Comparison of ENCODE assay signal across 15 cellular contexts in the genomic region with DNA sequence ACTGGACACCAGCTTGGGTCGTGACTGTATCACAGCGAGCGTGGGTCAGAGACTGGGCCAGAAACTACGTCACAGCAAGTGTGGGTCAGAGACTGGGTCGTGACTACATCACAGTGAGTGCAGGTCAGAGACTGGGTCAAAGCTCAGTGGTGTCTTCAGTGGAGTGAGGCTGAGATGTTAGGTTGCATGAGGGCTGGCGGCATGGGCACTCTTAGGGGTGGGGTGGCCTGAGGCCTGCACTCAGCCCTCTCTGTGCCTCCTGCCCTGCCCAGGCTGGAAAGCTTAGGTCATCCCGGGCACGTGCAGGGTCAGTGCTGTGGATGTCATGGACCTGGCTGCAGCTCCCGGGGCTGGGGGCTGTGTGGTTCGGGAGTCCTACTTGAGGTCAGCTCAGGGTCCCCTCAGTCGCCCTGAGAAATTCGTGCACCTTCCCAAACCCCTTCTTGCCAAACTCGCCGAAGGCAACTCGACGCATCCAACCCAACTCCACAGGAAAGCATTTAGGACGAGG. TPM values are rescaled to one million over a fixed set of nuclear protein-coding genes. Genes with fewer than 3 reads are reported as not detected.
DNase-seq lines count a peak whose midpoint lies in the region; ATAC-seq, FAIRE-seq and TF ChIP-seq lines count a peak whose summit lies in the region.
"Had no signal": no experiment of that assay in that cellular context is flagged by ENCODE, and none has a peak within 500 bp of the region (broad histone marks: within the 10 kb centered on the region; RNA-seq: fewer than 3 reads in every experiment).

No MANE protein-coding gene starts in this region.

- no peaks in the 10 kb centered on the region for H3K23me2 ChIP-seq in H1 (ENCODE audit: low read depth, low read length)

- intact Hi-C loops in HepG2 (cut with micrococcal nuclease; ENCODE audit: unreplicated experiment) (no loop called here), right lobe of liver (cut with DNase I) (no loop called here)

- H2AK5ac ChIP-seq in H1 (ENCODE audit: low read depth, low read length): 0 out of 2 replicates have a peak overlapping the region, but pooled peaks have one; percentile 24

- no peak overlapping the region for H2BK20ac ChIP-seq in H1 (ENCODE audit: low read length)

- H4K20me1 ChIP-seq in HepG2 (ENCODE audit: insufficient read depth, low read length) (no peaks in the 10 kb centered on the region), H1 (replicated peaks in 1 of 2; ENCODE audit: control insufficient read depth in 1 of 2, insufficient read depth in 2 of 2, low read length in 2 of 2) (no peaks in the 10 kb centered on the region), neural progenitor cell (ENCODE audit: low read depth) (no peaks in the 10 kb centered on the region)
- H4K20me1 ChIP-seq: BLaER1 treated with 17β-estradiol and CSF1 and Interleukin-3, amounts not matched to agents 10 nM and 100 nM had no signal

- no peaks in the 10 kb centered on the region for H3F3A ChIP-seq in neural progenitor cell (ENCODE audit: low read depth)

- H3K14ac ChIP-seq in H1 (ENCODE audit: insufficient read length): no peak overlapping the region

- peaks cover 27% of the 10 kb centered on the region for H3K4me1 Mint-ChIP-seq in neural progenitor cell

- H3K36me3 Mint-ChIP-seq in neural progenitor cell: no peaks in the 10 kb centered on the region
- H3K36me3 Mint-ChIP-seq: CD4-positive, CD25-positive, alpha-beta regulatory T cell had no signal

- peak overlapping the region; percentile 65 for H4K91ac ChIP-seq in H1 (replicated peaks; ENCODE audit: insufficient read length, low read length)

- H3K4me3 Mint-ChIP-seq in neural progenitor cell: peak overlapping the region; percentile 31

- H3K4ac ChIP-seq in H1 (replicated peaks; ENCODE audit: insufficient read length, low read depth, low read length): no peak overlapping the region

- H3K4me2 ChIP-seq in HepG2 (ENCODE audit: low read depth, low read length) (peak overlapping the region; percentile 1; the same call in 1 of the 2 replicates), H1 (ENCODE audit: insufficient read depth in 1 of 2, low read depth in 2 of 2, low read length in 2 of 2) (no peak overlapping the region), neural progenitor cell (no peak overlapping the region)
- H3K4me2 ChIP-seq: BLaER1 treated with 17β-estradiol and CSF1 and Interleukin-3, amounts not matched to agents 10 nM and 100 nM had no signal

- no peak overlapping the region for H3K56ac ChIP-seq in H1 (replicated peaks; ENCODE audit: insufficient read length, low read depth, low read length)

- H4K8ac ChIP-seq in H1 (ENCODE audit: extremely low read depth, insufficient read depth, low read length): no peak overlapping the region

- H3K9me3 ChIP-seq in HepG2 (ENCODE audit: low read length): no peaks in the 10 kb centered on the region
- H3K9me3 ChIP-seq in right lobe of liver: no peaks in the 10 kb centered on the region
- peaks cover under 1% of the 10 kb centered on the region in 2 experiments; a peak in 2 of 4 replicates for H3K9me3 ChIP-seq in H1 (ENCODE audit: insufficient read depth in 2 of 2, low read depth in 1 of 2, low read length in 1 of 2)
- no peaks in the 10 kb centered on the region for H3K9me3 ChIP-seq in neural progenitor cell (ENCODE audit: low read depth)
- no peaks in the 10 kb centered on the region for H3K9me3 ChIP-seq in gastroesophageal sphincter
- H3K9me3 ChIP-seq: HAP-1 had no signal

- H3K27ac Mint-ChIP-seq in neural progenitor cell: peak overlapping the region; percentile 83
- H3K27ac Mint-ChIP-seq: CD4-positive, CD25-positive, alpha-beta regulatory T cell had no signal

- H3K23ac ChIP-seq in H1 (ENCODE audit: insufficient read length): no peak overlapping the region

- H3K79me2 ChIP-seq in HepG2 (ENCODE audit: insufficient read depth, low read length) (no peaks in the 10 kb centered on the region), H1 (ENCODE audit: control insufficient read depth in 1 of 2, insufficient read depth in 2 of 2, low read length in 2 of 2) (no peaks in the 10 kb centered on the region), neural progenitor cell (ENCODE audit: low read depth) (no peaks in the 10 kb centered on the region)

- H2BK120ac ChIP-seq in H1 (replicated peaks; ENCODE audit: low read depth, low read length): no peak overlapping the region

- in situ Hi-C loops in HepG2 (cut with HindIII; ENCODE audit: extremely low pct_ligation_motif_present, low pct_unique_long_range_greater_than_20kb): no loop called here

- H3K27me3 ChIP-seq in HepG2 (ENCODE audit: control insufficient read depth in 1 of 2, insufficient read depth in 2 of 2, low read length in 2 of 2) (peaks cover 16 to 42% of the 10 kb centered on the region in 2 experiments; a peak in 3 of 5 replicates), right lobe of liver (no peaks in the 10 kb centered on the region), H1 (replicated peaks in 1 of 4; ENCODE audit: control insufficient read depth in 3 of 4, extremely low read depth in 1 of 4, insufficient read depth in 3 of 4, low read length in 3 of 4) (no peaks in the 10 kb centered on the region), neural progenitor cell (no peaks in the 10 kb centered on the region), gastroesophageal sphincter (peaks cover 71% of the 10 kb centered on the region)
- H3K27me3 ChIP-seq: BLaER1 treated with 17β-estradiol and CSF1 and Interleukin-3, amounts not matched to agents 10 nM and 100 nM had no signal

- POLR2A ChIA-PET in HepG2 (lab: Yijun Ruan, JAX): no interaction called here
- POLR2A ChIA-PET in H1 (lab: Charles Lee; ENCODE audit: partially characterized antibody): interaction anchor here (1.2 kb wide), 1 partner anchor 12 kb away, joined by 3 read pairs; no protein-coding TSS in a partner anchor

- H3K9me3 Mint-ChIP-seq in neural progenitor cell: peaks cover 4% of the 10 kb centered on the region
- H3K9me3 Mint-ChIP-seq: CD4-positive, CD25-positive, alpha-beta regulatory T cell had no signal

- H2BK12ac ChIP-seq in H1 (ENCODE audit: low read depth, low read length): no peak overlapping the region

- TF ChIP-seq RAD21 in HepG2 (CRISPR knock-in tag; IDR thresholded peaks at IDR 0.05) (no peak), H1 (IDR thresholded peaks at IDR 0.05 in 1 of 2, conservative IDR thresholded peaks at IDR 0.05 in 1 of 2; ENCODE audit: low read depth in 2 of 2, low read length in 2 of 2) (no peak)

- TF ChIP-seq CTCF in HepG2 (CRISPR knock-in tag; IDR thresholded peaks at IDR 0.05) (no peak), right lobe of liver (IDR thresholded peaks at IDR 0.05) (no peak), H1 (IDR thresholded peaks at IDR 0.05; ENCODE audit: control extremely low read depth in 1 of 3, insufficient read depth in 1 of 3, low read depth in 1 of 3, low read length in 3 of 3) (no peak), neural progenitor cell (IDR thresholded peaks at IDR 0.05) (no peak), gastroesophageal sphincter (IDR thresholded peaks at IDR 0.05) (no peak)

- no peak overlapping the region for H4K5ac ChIP-seq in H1 (ENCODE audit: insufficient read length, low read depth, low read length)

- H3K9ac ChIP-seq in HepG2 (ENCODE audit: insufficient read depth, low read depth, low read length): no peak overlapping the region
- no peak overlapping the region for H3K9ac ChIP-seq in H1 (replicated peaks in 1 of 4; ENCODE audit: extremely low read depth in 1 of 4, low read depth in 3 of 4, low read length in 3 of 4)
- no peak overlapping the region for H3K9ac ChIP-seq in neural progenitor cell
- H3K9ac ChIP-seq: BLaER1 treated with 17β-estradiol and CSF1 and Interleukin-3, amounts not matched to agents 10 nM and 100 nM had no signal

- ATAC-seq in HepG2 (no peak; the same call in 2 of the 3 replicates), right lobe of liver (no peak), gastroesophageal sphincter (no peak)

- no peak overlapping the region for H2BK15ac ChIP-seq in H1 (ENCODE audit: low read length)

- no peaks in the 10 kb centered on the region for H3K79me1 ChIP-seq in H1 (ENCODE audit: low read depth, low read length)

- H3K18ac ChIP-seq in H1 (ENCODE audit: extremely low read depth, low read length): no peak overlapping the region

- FAIRE-seq in HepG2 (lab: Jason Lieb, UNC): no peak
- no peak for FAIRE-seq in H1 (lab: Jason Lieb, UNC)

- DNase-seq in HepG2 (ENCODE audit: low spot score) (no peak), right lobe of liver (no peak), H1 (ENCODE audit: low read depth in 1 of 2, low spot score in 2 of 2) (no peak), neural progenitor cell (ENCODE audit: low spot score) (no peak), hepatic stellate cell (ENCODE audit: low spot score) (no peak), NOMO-1 treated with DMSO at 0.1 percent for 48 hours (lab: John Stamatoyannopoulos, UW; ENCODE audit: unreplicated experiment) (no peak)
- DNase-seq: ACHN; CD4-positive, CD25-positive, alpha-beta regulatory T cell; DMS 273 treated with DMSO at 0.1 percent for 48 hours had no signal

- CTCF ChIA-PET in HepG2 (lab: Yijun Ruan, JAX; ENCODE audit: low intra/inter-chr PET ratio, low total read pairs): no interaction called here
- CTCF ChIA-PET in H1 (lab: Charles Lee; ENCODE audit: partially characterized antibody): interaction anchor here (0.8 to 4.6 kb wide), 7 partner anchors 11 to 60 kb away, joined by 3 to 21 read pairs (median 4); no protein-coding TSS in a partner anchor

- 34% methylated on average over 10 of the region's 17 CpGs for WGBS in HepG2 (ENCODE audit: low lambda C conversion rate)
- 68% methylated on average over 9 of the region's 17 CpGs for whole genome bisulfite sequencing in right lobe of liver (ENCODE audit: insufficient coverage, low coverage, low lambda C conversion rate, missing lambda C conversion rate)
- whole genome bisulfite sequencing in H1 (ENCODE audit: extremely low coverage in 1 of 2, insufficient coverage in 1 of 2, insufficient read length in 1 of 2, insufficient replicate concordance in 2 of 2, low coverage in 1 of 2, low lambda C conversion rate in 2 of 2, missing lambda C conversion rate in 1 of 2), 2 experiments: 91% methylated on average over 16 of the region's 17 CpGs; no CpG with 5 or more reads in 1 of the 2 experiments
- 76% methylated on average over 7 of the region's 17 CpGs; no CpG with 5 or more reads in 1 of the 2 donors for WGBS in gastroesophageal sphincter (ENCODE audit: low coverage in 1 of 2), 2 donors

- H2AFZ ChIP-seq in HepG2 (ENCODE audit: low read length) (no peak overlapping the region), H1 (ENCODE audit: low read length) (0 out of 2 replicates have a peak overlapping the region, but pooled peaks have one; percentile 10), neural progenitor cell (replicated peaks) (no peak overlapping the region)

- H3K36me3 ChIP-seq in HepG2 (replicated peaks in 1 of 2; ENCODE audit: control insufficient read depth in 1 of 2, insufficient read depth in 2 of 2, low read length in 2 of 2) (no peaks in the 10 kb centered on the region), right lobe of liver (no peaks in the 10 kb centered on the region), H1 (ENCODE audit: control insufficient read depth in 2 of 4, insufficient read depth in 4 of 4, low read length in 3 of 4) (no peaks in the 10 kb centered on the region), neural progenitor cell (no peaks in the 10 kb centered on the region), gastroesophageal sphincter (no peaks in the 10 kb centered on the region)
- H3K36me3 ChIP-seq: BLaER1 treated with 17β-estradiol and CSF1 and Interleukin-3, amounts not matched to agents 10 nM and 100 nM; HAP-1 had no signal

- peaks cover 44% of the 10 kb centered on the region for H3K4me1 ChIP-seq in HepG2 (ENCODE audit: insufficient read depth, low read length)
- H3K4me1 ChIP-seq in right lobe of liver: no peaks in the 10 kb centered on the region
- H3K4me1 ChIP-seq in H1 (replicated peaks in 1 of 4; ENCODE audit: control insufficient read depth in 3 of 4, insufficient read depth in 4 of 4, low read length in 3 of 4): peaks cover 0 to 3% (median 0%) of the 10 kb centered on the region in 4 experiments; a peak in 2 of 7 replicates
- H3K4me1 ChIP-seq in neural progenitor cell: no peaks in the 10 kb centered on the region
- H3K4me1 ChIP-seq in gastroesophageal sphincter: no peaks in the 10 kb centered on the region
- H3K4me1 ChIP-seq: HAP-1 had no signal

- H3K27ac ChIP-seq in HepG2 (ENCODE audit: extremely low read length, insufficient read depth, low read length) (no peak overlapping the region), right lobe of liver (no peak overlapping the region), H1 (ENCODE audit: low read depth, low read length) (no peak overlapping the region), neural progenitor cell (peak overlapping the region; percentile 31), gastroesophageal sphincter (no peak overlapping the region)
- H3K27ac ChIP-seq: BLaER1 treated with 17β-estradiol and CSF1 and Interleukin-3, amounts not matched to agents 10 nM and 100 nM had no signal

- BruUV-seq in HepG2 (replicated peaks; lab: Mats Ljungman, UMichigan): no TSS peak

- no peak overlapping the region for H3K4me3 ChIP-seq in HepG2 (replicated peaks in 1 of 3; ENCODE audit: insufficient read depth in 1 of 3, low read depth in 2 of 3, low read length in 3 of 3)
- no peak overlapping the region for H3K4me3 ChIP-seq in right lobe of liver
- no peak overlapping the region for H3K4me3 ChIP-seq in H1 (ENCODE audit: extremely low read depth in 1 of 4, insufficient read depth in 2 of 4, low read depth in 3 of 4, low read length in 4 of 4)
- no peak overlapping the region for H3K4me3 ChIP-seq in neural progenitor cell
- H3K4me3 ChIP-seq in gastroesophageal sphincter: no peak overlapping the region
- H3K4me3 ChIP-seq: BLaER1 treated with 17β-estradiol and CSF1 and Interleukin-3, amounts not matched to agents 10 nM and 100 nM; HAP-1 had no signal

- peak overlapping the region; percentile 60; the same call in 1 of the 2 replicates for H2BK5ac ChIP-seq in H1 (ENCODE audit: low read depth, low read length)

- TF ChIP-seq POLR2A in HepG2 (IDR thresholded peaks at IDR 0.05; ENCODE audit: insufficient read depth in 1 of 2, low read depth in 2 of 2, low read length in 2 of 2) (no peak), right lobe of liver (IDR thresholded peaks at IDR 0.05) (no peak), H1 (IDR thresholded peaks at IDR 0.05; ENCODE audit: control extremely low read depth in 1 of 2, low read depth in 2 of 2, low read length in 2 of 2) (no peak), gastroesophageal sphincter (IDR thresholded peaks at IDR 0.05) (no peak)

- TF ChIP-seq EP300 in HepG2 (IDR thresholded peaks at IDR 0.05; ENCODE audit: low read depth in 2 of 2, low read length in 2 of 2) (no peak), HepG2 (CRISPR knock-in tag; IDR thresholded peaks at IDR 0.05; ENCODE audit: borderline replicate concordance) (no peak), H1 (IDR thresholded peaks at IDR 0.05; ENCODE audit: borderline replicate concordance in 1 of 2, low read depth in 2 of 2, low read length in 2 of 2) (no peak), gastroesophageal sphincter (IDR thresholded peaks at IDR 0.05) (no peak)

- peaks cover 3% of the 10 kb centered on the region for H3K27me3 Mint-ChIP-seq in neural progenitor cell (ENCODE audit: insufficient read depth, low read depth)
- H3K27me3 Mint-ChIP-seq: CD4-positive, CD25-positive, alpha-beta regulatory T cell had no signal

RNA-seq across cellular contexts. Expression of a gene that starts 19.0 kb away (rescaled TPM):
- total RNA-seq in HepG2 (2016; rRNA removed; fragmentation: Illumina TruSeq; extraction: Trizol): 0.27 TPM in 1 of 2 replicates, not detected in the other
- 0.09 TPM in 1 of 2 replicates, not detected in the other for total RNA-seq in HepG2 (2016; cell fraction: cytosol; rRNA removed; fragmentation: Illumina TruSeq; extraction: Trizol; ENCODE audit: low read depth)
- 0.09 and 0.10 TPM in 2 replicates for total RNA-seq in HepG2 (2016; cell fraction: insoluble cytoplasmic fraction; rRNA removed; fragmentation: Illumina TruSeq; extraction: Trizol)
- total RNA-seq in HepG2 (2016; cell fraction: membrane; rRNA removed; fragmentation: Illumina TruSeq; extraction: Trizol): 0.07 and 0.09 TPM in 2 replicates
- 0.28 and 0.66 TPM in 2 replicates for total RNA-seq in HepG2 (2016; cell fraction: nucleus; rRNA removed; fragmentation: Illumina TruSeq; extraction: Trizol)
- 0.57 and 0.62 TPM in 2 replicates for polyA plus RNA-seq in HepG2 (2011; rRNA removed)
- 0.13 TPM in 2 replicates for polyA plus RNA-seq in HepG2 (2011; cell fraction: cytosol; rRNA removed)
- polyA plus RNA-seq in HepG2 (2011; cell fraction: nucleus; rRNA removed): 4.1 and 5.0 TPM in 2 replicates
- polyA plus RNA-seq in HepG2 (2012): 0.67 and 2.1 TPM in 2 replicates
- polyA plus RNA-seq in HepG2 (2016; cell fraction: cytosol; fragmentation: Illumina TruSeq; extraction: Trizol; ENCODE audit: low read depth): 0.05 TPM in 1 of 2 replicates, not detected in the other
- polyA plus RNA-seq in HepG2 (2016; cell fraction: insoluble cytoplasmic fraction; fragmentation: Illumina TruSeq; extraction: Trizol; ENCODE audit: low read depth): 0.08 and 0.10 TPM in 2 replicates
- polyA plus RNA-seq in HepG2 (2016; cell fraction: membrane; fragmentation: Illumina TruSeq; extraction: Trizol; ENCODE audit: low read depth): 0.11 TPM in 1 of 2 replicates, not detected in the other
- polyA plus RNA-seq in HepG2 (2016; cell fraction: nucleus; fragmentation: Illumina TruSeq; extraction: Trizol; ENCODE audit: insufficient read depth, low read depth): 0.48 and 0.64 TPM in 2 replicates
- polyA minus RNA-seq in HepG2 (2011; rRNA and poly(A)+ RNA removed; ENCODE audit: low replicate concordance): 0.56 TPM in 1 of 2 replicates, not detected in the other
- polyA minus RNA-seq in HepG2 (2011; cell fraction: cytosol; rRNA and poly(A)+ RNA removed): 0.20 TPM in 1 of 2 replicates, not detected in the other
- 0.77 and 0.99 TPM in 2 replicates for polyA minus RNA-seq in HepG2 (2011; cell fraction: nucleus; rRNA and poly(A)+ RNA removed)
- 1 to 10 TPM in 2 of 6 experiments, under 1 TPM in 3, not detected in 1; 0.16 to 3.5 (median 0.32) TPM for total RNA-seq in right lobe of liver
- total RNA-seq in H1 (2021; fragmentation: NEBNext Ultra II Directional; extraction: Animal tissue kit (Norgen Biotek cat#: 25700)): 0.20 and 0.33 TPM in 2 replicates
- polyA plus RNA-seq in H1 (2011; rRNA removed): 0.09 and 0.22 TPM in 2 replicates
- 0.14 TPM for polyA plus RNA-seq in H1 (2011; cell fraction: cytosol; rRNA removed)
- polyA plus RNA-seq in H1 (2011; cell fraction: nucleus; rRNA removed): 1.3 TPM
- 0.15 to 0.23 TPM (median 0.23 TPM) in 3 of 4 replicates, not detected in the other for polyA plus RNA-seq in H1 (2012, experiment 1 of 2)
- 0.39 TPM for polyA plus RNA-seq in H1 (2012, experiment 2 of 2)
- polyA plus RNA-seq in H1 (2013, experiment 1 of 2): 0.12 TPM
- 0.06 TPM for polyA plus RNA-seq in H1 (2013, experiment 2 of 2)
- 0.06 and 0.10 TPM in 2 replicates for polyA minus RNA-seq in H1 (2011; rRNA and poly(A)+ RNA removed)
- not detected for polyA minus RNA-seq in H1 (2011; cell fraction: cytosol; rRNA and poly(A)+ RNA removed)
- 0.50 TPM for polyA minus RNA-seq in H1 (2011; cell fraction: nucleus; rRNA and poly(A)+ RNA removed)
- total RNA-seq in neural progenitor cell (ENCODE audit: low replicate concordance): 0.19 TPM in 1 of 2 replicates, not detected in the other
- under 1 TPM in 1 of 4 donors, not detected in 3; 0.12 TPM for total RNA-seq in gastroesophageal sphincter
- total RNA-seq: A172; CD4-positive, CD25-positive, alpha-beta regulatory T cell; Daoy; HT-29 had no signal
- polyA plus RNA-seq: CD4-positive, CD25-positive, alpha-beta regulatory T cell had no signal

RNA-seq across cellular contexts. Expression of a gene that starts 34.5 kb away (rescaled TPM):
- total RNA-seq in HepG2 (2016; rRNA removed; fragmentation: Illumina TruSeq; extraction: Trizol) (not detected in 2 replicates), right lobe of liver (under 1 TPM in 1 of 6 experiments, not detected in 5; 0.55 TPM), neural progenitor cell (ENCODE audit: low replicate concordance) (0.31 and 0.45 TPM in 2 replicates), gastroesophageal sphincter (under 1 TPM in 1 of 4 donors, not detected in 3; 0.73 TPM)
- not detected in 2 replicates for total RNA-seq in HepG2 (2016; cell fraction: cytosol; rRNA removed; fragmentation: Illumina TruSeq; extraction: Trizol; ENCODE audit: low read depth)
- not detected in 2 replicates for total RNA-seq in HepG2 (2016; cell fraction: insoluble cytoplasmic fraction; rRNA removed; fragmentation: Illumina TruSeq; extraction: Trizol)
- total RNA-seq in HepG2 (2016; cell fraction: membrane; rRNA removed; fragmentation: Illumina TruSeq; extraction: Trizol): not detected in 2 replicates
- total RNA-seq in HepG2 (2016; cell fraction: nucleus; rRNA removed; fragmentation: Illumina TruSeq; extraction: Trizol): not detected in 2 replicates
- polyA plus RNA-seq in HepG2 (2011; rRNA removed) (0.22 TPM in 1 of 2 replicates, not detected in the other), H1 (2011; rRNA removed) (3.0 and 3.3 TPM in 2 replicates)
- 0.09 TPM in 1 of 2 replicates, not detected in the other for polyA plus RNA-seq in HepG2 (2011; cell fraction: cytosol; rRNA removed)
- polyA plus RNA-seq in HepG2 (2011; cell fraction: nucleus; rRNA removed): 0.08 TPM in 1 of 2 replicates, not detected in the other
- not detected in 2 replicates for polyA plus RNA-seq in HepG2 (2012)
- not detected in 2 replicates for polyA plus RNA-seq in HepG2 (2016; cell fraction: cytosol; fragmentation: Illumina TruSeq; extraction: Trizol; ENCODE audit: low read depth)
- polyA plus RNA-seq in HepG2 (2016; cell fraction: insoluble cytoplasmic fraction; fragmentation: Illumina TruSeq; extraction: Trizol; ENCODE audit: low read depth): not detected in 2 replicates
- polyA plus RNA-seq in HepG2 (2016; cell fraction: membrane; fragmentation: Illumina TruSeq; extraction: Trizol; ENCODE audit: low read depth): not detected in 2 replicates
- not detected in 2 replicates for polyA plus RNA-seq in HepG2 (2016; cell fraction: nucleus; fragmentation: Illumina TruSeq; extraction: Trizol; ENCODE audit: insufficient read depth, low read depth)
- 0.51 TPM in 1 of 2 replicates, not detected in the other for polyA minus RNA-seq in HepG2 (2011; rRNA and poly(A)+ RNA removed; ENCODE audit: low replicate concordance)
- polyA minus RNA-seq in HepG2 (2011; cell fraction: cytosol; rRNA and poly(A)+ RNA removed): not detected in 2 replicates
- polyA minus RNA-seq in HepG2 (2011; cell fraction: nucleus; rRNA and poly(A)+ RNA removed): not detected in 2 replicates
- 1.8 and 1.9 TPM in 2 replicates for total RNA-seq in H1 (2021; fragmentation: NEBNext Ultra II Directional; extraction: Animal tissue kit (Norgen Biotek cat#: 25700))
- polyA plus RNA-seq in H1 (2011; cell fraction: cytosol; rRNA removed): 2.9 TPM
- 12.6 TPM for polyA plus RNA-seq in H1 (2011; cell fraction: nucleus; rRNA removed)
- 1.7 to 3.4 TPM (median 2.7 TPM) in 4 replicates for polyA plus RNA-seq in H1 (2012, experiment 1 of 2)
- 3.2 TPM for polyA plus RNA-seq in H1 (2012, experiment 2 of 2)
- 1.6 TPM for polyA plus RNA-seq in H1 (2013, experiment 1 of 2)
- 1.5 TPM for polyA plus RNA-seq in H1 (2013, experiment 2 of 2)
- 2.0 and 2.4 TPM in 2 replicates for polyA minus RNA-seq in H1 (2011; rRNA and poly(A)+ RNA removed)
- polyA minus RNA-seq in H1 (2011; cell fraction: cytosol; rRNA and poly(A)+ RNA removed): 1.8 TPM
- 1.2 TPM for polyA minus RNA-seq in H1 (2011; cell fraction: nucleus; rRNA and poly(A)+ RNA removed)
- total RNA-seq: Daoy, HT-29 had no signal
- polyA plus RNA-seq: CD4-positive, CD25-positive, alpha-beta regulatory T cell had no signal
